11 cellular contexts compared by ENCODE assay signal in the genomic region with DNA sequence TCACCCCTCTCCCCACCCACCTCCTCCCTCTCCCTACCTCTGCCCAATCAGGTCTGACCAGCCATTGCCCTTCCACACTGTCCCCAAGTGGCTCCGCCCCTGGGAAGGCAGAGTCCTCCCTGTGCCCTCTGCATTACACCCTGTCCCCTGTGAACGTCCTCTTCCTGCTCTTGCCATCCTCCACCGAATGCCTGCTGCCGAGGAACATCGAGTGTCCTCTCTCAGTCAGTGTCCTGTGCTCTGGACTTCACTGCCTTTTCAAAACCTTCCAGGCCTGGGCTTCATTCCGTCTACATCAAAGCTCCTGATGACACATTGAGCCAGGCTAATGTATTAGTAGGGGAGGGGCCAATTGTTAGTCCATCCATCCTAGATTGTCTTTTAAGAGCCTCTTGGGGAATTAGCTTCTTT. TPM values are rescaled to one million over a fixed set of nuclear protein-coding genes. Genes with fewer than 3 reads are reported as not detected.
A peak's percentile ranks its signal among the peaks of the same experiment; 100 is the strongest.
DNase-seq lines count a peak whose midpoint lies in the region; ATAC-seq, FAIRE-seq and TF ChIP-seq lines count a peak whose summit lies in the region.
"Had no signal": no experiment of that assay in that cellular context is flagged by ENCODE, and none has a peak within 500 bp of the region (broad histone marks: within the 10 kb centered on the region; RNA-seq: fewer than 3 reads in every experiment).

No MANE protein-coding gene starts in this region.

- H3K4me2 ChIP-seq in astrocyte (ENCODE audit: low read length), result peak overlapping the region; percentile 56

- H3K36me3 ChIP-seq in astrocyte (ENCODE audit: insufficient read depth, low read length) (no peaks in the 10 kb centered on the region), mucosa of descending colon (ENCODE audit: low read depth) (no peaks in the 10 kb centered on the region)

- H4K20me1 ChIP-seq in astrocyte (ENCODE audit: insufficient read depth, low read length), result no peaks in the 10 kb centered on the region

- no peak overlapping the region for H3K9ac ChIP-seq in astrocyte (ENCODE audit: low read length)

- no peaks in the 10 kb centered on the region for H3K79me2 ChIP-seq in astrocyte (ENCODE audit: insufficient read depth, low read length)

- H3K4me1 ChIP-seq in astrocyte (ENCODE audit: insufficient read depth, low read length) (peaks cover 5% of the 10 kb centered on the region), mucosa of descending colon (ENCODE audit: low read depth) (peaks cover 10% of the 10 kb centered on the region)

- peaks cover 12% of the 10 kb centered on the region for H3K27me3 ChIP-seq in astrocyte (ENCODE audit: insufficient read depth, low read length)

- no peaks in the 10 kb centered on the region for H3K36me3 Mint-ChIP-seq in astrocyte (ENCODE audit: low read depth, unreplicated experiment)
- no peaks in the 10 kb centered on the region for H3K36me3 Mint-ChIP-seq in activated T-helper 17 cell treated with anti-CD3 and anti-CD28 coated beads, Interleukin-2, amount 50 U/mL, for 72 hours (ENCODE audit: low read depth)

- FAIRE-seq in astrocyte (lab: Jason Lieb, UNC), result no peak
- FAIRE-seq: GM18507 had no signal

- H3K27me3 Mint-ChIP-seq in astrocyte (ENCODE audit: low read depth, unreplicated experiment), result peaks cover 32% of the 10 kb centered on the region
- H3K27me3 Mint-ChIP-seq in activated T-helper 17 cell treated with anti-CD3 and anti-CD28 coated beads, Interleukin-2, amount 50 U/mL, for 72 hours, result peaks cover 11% of the 10 kb centered on the region

- peaks cover 3% of the 10 kb centered on the region for H3K4me1 Mint-ChIP-seq in astrocyte (ENCODE audit: low read depth, unreplicated experiment)
- no peaks in the 10 kb centered on the region for H3K4me1 Mint-ChIP-seq in activated T-helper 17 cell treated with anti-CD3 and anti-CD28 coated beads, Interleukin-2, amount 50 U/mL, for 72 hours

- no peaks in the 10 kb centered on the region for H3K9me3 ChIP-seq in astrocyte (ENCODE audit: insufficient read depth, low read depth, low read length)
- no peaks in the 10 kb centered on the region for H3K9me3 ChIP-seq in mucosa of descending colon

- intact Hi-C loops in mucosa of descending colon (cut with DNase I, micrococcal nuclease), result loop anchor here in 1 of 2 donors (10.0 kb wide), 1 partner anchor 142 kb away; no protein-coding TSS in a partner anchor

- peak overlapping the region; percentile 71 for H2AFZ ChIP-seq in astrocyte (ENCODE audit: low read depth, low read length)

- H3K9me3 Mint-ChIP-seq in astrocyte (ENCODE audit: unreplicated experiment), result no peaks in the 10 kb centered on the region
- H3K9me3 Mint-ChIP-seq in activated T-helper 17 cell treated with anti-CD3 and anti-CD28 coated beads, Interleukin-2, amount 50 U/mL, for 72 hours, result no peaks in the 10 kb centered on the region
- H3K9me3 Mint-ChIP-seq: activated T-helper 1 cell treated with anti-CD3 and anti-CD28 coated beads, Interleukin-12 subunit alpha, Interleukin-12 subunit beta, Interleukin-2, Interleukin-4 antibody, amounts not matched to agents 30 ng/mL and 10 ng/mL and 1 ng/mL, durations not matched to agents 14 hours and 24 hours and 36 hours had no signal

- ATAC-seq in mucosa of descending colon, result peak; percentile 83
- ATAC-seq in activated T-helper 17 cell treated with anti-CD3 and anti-CD28 coated beads, Interleukin-2, amount 50 U/mL, for 72 hours (replicated peaks), result no peak
- ATAC-seq in HG02763 (IDR thresholded peaks at IDR 0.05; ENCODE audit: unreplicated experiment), result no peak

- peak overlapping the region; percentile 42 for H3K27ac Mint-ChIP-seq in astrocyte (ENCODE audit: unreplicated experiment)
- no peak overlapping the region for H3K27ac Mint-ChIP-seq in activated T-helper 17 cell treated with anti-CD3 and anti-CD28 coated beads, Interleukin-2, amount 50 U/mL, for 72 hours
- H3K27ac Mint-ChIP-seq: activated T-helper 1 cell treated with anti-CD3 and anti-CD28 coated beads, Interleukin-12 subunit alpha, Interleukin-12 subunit beta, Interleukin-2, Interleukin-4 antibody, amounts not matched to agents 30 ng/mL and 10 ng/mL and 1 ng/mL, durations not matched to agents 14 hours and 24 hours and 36 hours had no signal

- H3K27ac ChIP-seq in astrocyte (ENCODE audit: low read depth, low read length), result no peak overlapping the region

- H3K4me3 ChIP-seq in astrocyte (ENCODE audit: insufficient read depth, low read depth, low read length) (no peak overlapping the region), mucosa of descending colon (no peak overlapping the region)

- H3K4me3 Mint-ChIP-seq in astrocyte (ENCODE audit: unreplicated experiment), result no peak overlapping the region
- no peak overlapping the region for H3K4me3 Mint-ChIP-seq in activated T-helper 17 cell treated with anti-CD3 and anti-CD28 coated beads, Interleukin-2, amount 50 U/mL, for 72 hours
- H3K4me3 Mint-ChIP-seq: activated T-helper 1 cell treated with anti-CD3 and anti-CD28 coated beads, Interleukin-12 subunit alpha, Interleukin-12 subunit beta, Interleukin-2, Interleukin-4 antibody, amounts not matched to agents 30 ng/mL and 10 ng/mL and 1 ng/mL, durations not matched to agents 14 hours and 24 hours and 36 hours had no signal

- DNase-seq in DMS153 (lab: John Stamatoyannopoulos, UW) (peak; percentile 77), NCI-H146 treated with DMSO at 0.1 percent for 48 hours (lab: John Stamatoyannopoulos, UW; ENCODE audit: unreplicated experiment) (peak; percentile 59), astrocyte (ENCODE audit: low read depth) (no peak), mucosa of descending colon (peak in 2 of 3 donors; percentile 41 to 72), NCI-H187 treated with DMSO at 0.1 percent for 48 hours (lab: John Stamatoyannopoulos, UW) (no peak)
- no peak for DNase-seq in activated CD4-positive, CD25-positive, alpha-beta regulatory T cell (lab: John Stamatoyannopoulos, UW)
- DNase-seq: Karpas-422 had no signal

- no peak for TF ChIP-seq CTCF in astrocyte (IDR thresholded peaks at IDR 0.05; ENCODE audit: insufficient read depth, low read depth, low read length)
- TF ChIP-seq CTCF in mucosa of descending colon (IDR thresholded peaks at IDR 0.05), result no peak

RNA-seq across cellular contexts. Expression of gene PACSIN1, which starts 3.3 kb away (rescaled TPM):
- total RNA-seq in astrocyte (0.32 and 0.46 TPM in 2 replicates), mucosa of descending colon (1 to 10 TPM in 1 of 3 donors, under 1 TPM in 2; 0.41 to 1.9 (median 0.67) TPM)
- total RNA-seq in activated T-helper 17 cell treated with anti-CD3 and anti-CD28 coated beads, Interleukin-2, amount 50 U/mL, for 72 hours, result under 1 TPM in 1 of 2 donors, not detected in 1; 0.09 TPM
- total RNA-seq: activated T-helper 1 cell treated with anti-CD3 and anti-CD28 coated beads, Interleukin-12 subunit alpha, Interleukin-12 subunit beta, Interleukin-2, Interleukin-4 antibody, amounts not matched to agents 30 ng/mL and 10 ng/mL and 1 ng/mL, durations not matched to agents 14 hours and 24 hours and 36 hours had no signal

RNA-seq across cellular contexts. Expression of gene RPS10, which starts 36.7 kb away (rescaled TPM):
- 1,221 and 1,326 TPM in 2 replicates for total RNA-seq in astrocyte
- total RNA-seq in mucosa of descending colon, result 1,000 to 10,000 TPM in 2 of 3 donors, 100 to 1,000 TPM in 1; 999 to 1,006 (median 1,004) TPM
- total RNA-seq in activated T-helper 17 cell treated with anti-CD3 and anti-CD28 coated beads, Interleukin-2, amount 50 U/mL, for 72 hours, result 1,000 to 10,000 TPM; 2,080 to 2,467 TPM

Comparison
In these comparisons a context has a peak if more than half of its experiments do, and no peak if none do; other contexts are left out.
1. DNase-seq: peak in DMS153 (single experiment), NCI-H146 treated with DMSO at 0.1 percent for 48 hours (single experiment) and mucosa of descending colon (2 of 3); none in astrocyte (single experiment), activated CD4-positive, CD25-positive, alpha-beta regulatory T cell (0 of 4) and NCI-H187 treated with DMSO at 0.1 percent for 48 hours (single experiment).